ENCODE assay signal across 12 cellular contexts in genomic region chr6:41730531-41731436, GRCh38. TPM values are rescaled to one million over a fixed set of nuclear protein-coding genes. Genes with fewer than 3 reads are reported as not detected.
DNase-seq lines count a peak whose midpoint lies in the region; ATAC-seq and TF ChIP-seq lines count a peak whose summit lies in the region.
"Had no signal": no experiment of that assay in that cellular context is flagged by ENCODE, and none has a peak within 500 bp of the region (broad histone marks: within the 10 kb centered on the region; RNA-seq: fewer than 3 reads in every experiment).

No MANE protein-coding gene starts in this region.

- POLR2A ChIA-PET in CD8-positive, alpha-beta T cell (lab: Charles Lee) = no interaction called here

- H3K27ac ChIP-seq in CD8-positive, alpha-beta T cell (ENCODE audit: low read depth, low read length) = no peak overlapping the region
- H3K27ac ChIP-seq in angular gyrus (ENCODE audit: low read depth, low read length) (peak overlapping the region; percentile 99), uterus (no peak overlapping the region), prostate gland (peak overlapping the region in 1 of 2 donors; percentile 89)
- H3K27ac ChIP-seq: ovary had no signal

- no peak overlapping the region for H3K4me3 Mint-ChIP-seq in CD8-positive, alpha-beta T cell
- H3K4me3 Mint-ChIP-seq in HFFc6 (0 out of 2 replicates have a peak overlapping the region, but pooled peaks have one; percentile 8), natural killer cell (peak overlapping the region; percentile 92)
- H3K4me3 Mint-ChIP-seq: activated CD8-positive, alpha-beta memory T cell treated with anti-CD3 and anti-CD28 coated beads, Interleukin-2, amount 10 ng/mL, durations not matched to agents 7 days and 5 days had no signal

- no peaks in the 10 kb centered on the region for H3K27me3 Mint-ChIP-seq in CD8-positive, alpha-beta T cell (ENCODE audit: low read depth)
- H3K27me3 Mint-ChIP-seq in HFFc6 (ENCODE audit: insufficient read depth) (no peaks in the 10 kb centered on the region), natural killer cell (ENCODE audit: low read depth in 2 of 2) (no peaks in the 10 kb centered on the region)
- H3K27me3 Mint-ChIP-seq: activated CD8-positive, alpha-beta memory T cell treated with anti-CD3 and anti-CD28 coated beads, Interleukin-2, amount 10 ng/mL, durations not matched to agents 7 days and 5 days had no signal

- no peak overlapping the region for H3K4me3 ChIP-seq in CD8-positive, alpha-beta T cell (ENCODE audit: low read depth, low read length)
- H3K4me3 ChIP-seq in uterus (no peak overlapping the region), prostate gland (no peak overlapping the region)
- H3K4me3 ChIP-seq: ovary had no signal

- CTCF ChIA-PET in CD8-positive, alpha-beta T cell (lab: Charles Lee) = no interaction called here

- no peak for TF ChIP-seq CTCF in CD8-positive, alpha-beta T cell (IDR thresholded peaks at IDR 0.05)
- TF ChIP-seq CTCF in HFFc6 (IDR thresholded peaks at IDR 0.05) (no peak), natural killer cell (IDR thresholded peaks at IDR 0.05) (no peak), uterus (IDR thresholded peaks at IDR 0.05) (no peak), prostate gland (IDR thresholded peaks at IDR 0.05) (no peak)

- peak overlapping the region; percentile 13 for H3K27ac Mint-ChIP-seq in CD8-positive, alpha-beta T cell
- H3K27ac Mint-ChIP-seq in HFFc6 (peak overlapping the region; percentile 52), natural killer cell (peak overlapping the region; percentile 88 to 95)
- H3K27ac Mint-ChIP-seq: activated CD8-positive, alpha-beta memory T cell treated with anti-CD3 and anti-CD28 coated beads, Interleukin-2, amount 10 ng/mL, durations not matched to agents 7 days and 5 days had no signal

- peaks cover 69% of the 10 kb centered on the region for H3K4me1 ChIP-seq in CD8-positive, alpha-beta T cell (ENCODE audit: insufficient read depth, low read length)
- H3K4me1 ChIP-seq in uterus (peaks cover 0 to 4% of the 10 kb centered on the region in 2 donors), prostate gland (replicated peaks) (peaks cover 49% of the 10 kb centered on the region)

- H3K4me1 Mint-ChIP-seq in CD8-positive, alpha-beta T cell (ENCODE audit: low read depth) = peaks cover 53% of the 10 kb centered on the region
- H3K4me1 Mint-ChIP-seq in HFFc6 (ENCODE audit: low read depth) = peaks cover 35% of the 10 kb centered on the region
- peaks cover 54 to 74% of the 10 kb centered on the region in 2 donors for H3K4me1 Mint-ChIP-seq in natural killer cell

- intact Hi-C loops in CD8-positive, alpha-beta T cell (cut with DNase I, micrococcal nuclease) = loop anchor here in 1 of 2 experiments (5.0 to 10.0 kb wide), 5 partner anchors 183 to 1904 kb away; partner anchors contain the start of genes FOXP4, LRRC73, MAD2L1BP and NFYA
- intact Hi-C loops in natural killer cell (cut with micrococcal nuclease) (loop anchor here (5.0 kb wide), 2 partner anchors 33 to 207 kb away; no protein-coding TSS in a partner anchor), uterus (cut with DNase I; ENCODE audit: low total_unique reads) (no loop called here), prostate gland (cut with DNase I) (no loop called here)

- no peak for ATAC-seq in CD8-positive, alpha-beta T cell
- no peak for ATAC-seq in natural killer cell
- ATAC-seq: activated CD8-positive, alpha-beta memory T cell treated with anti-CD3 and anti-CD28 coated beads, Interleukin-2, amount 10 ng/mL, durations not matched to agents 7 days and 5 days had no signal

- H3K36me3 ChIP-seq in CD8-positive, alpha-beta T cell (ENCODE audit: insufficient read depth, low read length) = no peaks in the 10 kb centered on the region
- H3K36me3 ChIP-seq in uterus (no peaks in the 10 kb centered on the region), prostate gland (no peaks in the 10 kb centered on the region)
- H3K36me3 ChIP-seq: ovary had no signal

- no peaks in the 10 kb centered on the region for H3K27me3 ChIP-seq in CD8-positive, alpha-beta T cell (ENCODE audit: insufficient read depth, low read length)
- H3K27me3 ChIP-seq in uterus (no peaks in the 10 kb centered on the region), prostate gland (replicated peaks; ENCODE audit: insufficient read depth) (no peaks in the 10 kb centered on the region)
- H3K27me3 ChIP-seq: ovary had no signal

- no peaks in the 10 kb centered on the region for H3K9me3 Mint-ChIP-seq in CD8-positive, alpha-beta T cell
- H3K9me3 Mint-ChIP-seq in HFFc6 (no peaks in the 10 kb centered on the region), natural killer cell (no peaks in the 10 kb centered on the region)

- TF ChIP-seq POLR2A in uterus (IDR thresholded peaks at IDR 0.05) (no peak), prostate gland (IDR thresholded peaks at IDR 0.05) (no peak)

- H3K9me3 ChIP-seq in CD8-positive, alpha-beta T cell (ENCODE audit: low read length) = no peaks in the 10 kb centered on the region
- H3K9me3 ChIP-seq in uterus (no peaks in the 10 kb centered on the region), prostate gland (no peaks in the 10 kb centered on the region)
- H3K9me3 ChIP-seq: ovary had no signal

- no peaks in the 10 kb centered on the region for H3K36me3 Mint-ChIP-seq in CD8-positive, alpha-beta T cell
- H3K36me3 Mint-ChIP-seq in HFFc6 (ENCODE audit: low read depth) (no peaks in the 10 kb centered on the region), natural killer cell (no peaks in the 10 kb centered on the region)
- H3K36me3 Mint-ChIP-seq: activated CD8-positive, alpha-beta memory T cell treated with anti-CD3 and anti-CD28 coated beads, Interleukin-2, amount 10 ng/mL, durations not matched to agents 7 days and 5 days had no signal

- 78% methylated on average over 9 of the region's 9 CpGs for WGBS in prostate gland

- DNase-seq in CD8-positive, alpha-beta T cell = no peak
- DNase-seq in HFFc6 (peak; percentile 23), natural killer cell (no peak), uterus (no peak), HT-29 (ENCODE audit: low spot score) (no peak), DMS79 (lab: John Stamatoyannopoulos, UW) (no peak), prostate gland (ENCODE audit: low spot score) (no peak)
- DNase-seq: activated CD8-positive, alpha-beta memory T cell treated with anti-CD3 and anti-CD28 coated beads, Interleukin-2, amount 10 ng/mL, durations not matched to agents 7 days and 5 days; NCI-H1694; ovary had no signal

RNA-seq across cellular contexts. Expression of gene TFEB, which starts 4.6 kb away (rescaled TPM):
- total RNA-seq in CD8-positive, alpha-beta T cell = 10 to 100 TPM; 10.2 to 12.7 TPM
- 10 to 100 TPM in 4 of 6 experiments, 1 to 10 TPM in 2; 8.7 to 14.2 (median 11.0) TPM for total RNA-seq in HFFc6 (2021; fragmentation: NEBNext Ultra II Directional; extraction: Animal tissue kit (Norgen Biotek cat#: 25700))
- total RNA-seq in natural killer cell (10 to 100 TPM; 56.0 to 66.7 (median 66.2) TPM), uterus (10 to 100 TPM in 3 of 4 donors, 1 to 10 TPM in 1; 8.8 to 31.7 (median 17.0) TPM), prostate gland (10 to 100 TPM; 28.4 to 31.2 TPM)
- total RNA-seq in HT-29 (2014; rRNA removed; shearing (Covaris generic)) = 24.0 and 24.1 TPM in 2 replicates

RNA-seq across cellular contexts. Expression of gene PGC, which starts 16.4 kb away (rescaled TPM):
- total RNA-seq in CD8-positive, alpha-beta T cell = not detected
- not detected for total RNA-seq in HFFc6 (2021; fragmentation: NEBNext Ultra II Directional; extraction: Animal tissue kit (Norgen Biotek cat#: 25700))
- total RNA-seq in natural killer cell (not detected), uterus (1 to 10 TPM in 1 of 4 donors, under 1 TPM in 1, not detected in 2; 0.91 to 2.1 TPM), prostate gland (100 to 1,000 TPM in 1 of 2 donors, 10 to 100 TPM in 1; 18.4 to 391 TPM)
- 0.20 and 0.26 TPM in 2 replicates for total RNA-seq in HT-29 (2014; rRNA removed; shearing (Covaris generic))
- total RNA-seq: activated CD8-positive, alpha-beta memory T cell treated with anti-CD3 and anti-CD28 coated beads, Interleukin-2, amount 10 ng/mL, durations not matched to agents 7 days and 5 days; SK-MEL-5 had no signal

RNA-seq across cellular contexts. Expression of gene FRS3, which starts 48.9 kb away (rescaled TPM):
- total RNA-seq in CD8-positive, alpha-beta T cell = 1 to 10 TPM; 3.7 to 6.2 TPM
- 1 to 10 TPM; 2.5 to 3.4 (median 2.9) TPM for total RNA-seq in HFFc6 (2021; fragmentation: NEBNext Ultra II Directional; extraction: Animal tissue kit (Norgen Biotek cat#: 25700))
- total RNA-seq in natural killer cell (1 to 10 TPM; 4.5 to 5.7 (median 5.4) TPM), uterus (1 to 10 TPM in 3 of 4 donors, under 1 TPM in 1; 0.26 to 8.9 (median 2.2) TPM), prostate gland (10 to 100 TPM in 1 of 2 donors, 1 to 10 TPM in 1; 5.9 to 18.4 TPM)
- 3.4 and 3.9 TPM in 2 replicates for total RNA-seq in HT-29 (2014; rRNA removed; shearing (Covaris generic))

RNA-seq across cellular contexts. Expression of gene PRICKLE4, which starts 49.8 kb away (rescaled TPM):
- total RNA-seq in CD8-positive, alpha-beta T cell = not detected
- under 1 TPM in 3 of 6 experiments, not detected in 3; 0.30 to 0.68 (median 0.31) TPM for total RNA-seq in HFFc6 (2021; fragmentation: NEBNext Ultra II Directional; extraction: Animal tissue kit (Norgen Biotek cat#: 25700))
- not detected for total RNA-seq in natural killer cell
- 10 to 100 TPM; 10.4 to 17.9 (median 14.3) TPM for total RNA-seq in uterus
- total RNA-seq in HT-29 (2014; rRNA removed; shearing (Covaris generic)) = 16.0 and 16.9 TPM in 2 replicates
- 10 to 100 TPM; 11.4 to 11.6 TPM for total RNA-seq in prostate gland
- total RNA-seq: activated CD8-positive, alpha-beta memory T cell treated with anti-CD3 and anti-CD28 coated beads, Interleukin-2, amount 10 ng/mL, durations not matched to agents 7 days and 5 days; SK-MEL-5 had no signal

RNA-seq across cellular contexts. Expression of gene TOMM6, which starts 56.7 kb away (rescaled TPM):
- 100 to 1,000 TPM in 1 of 2 experiments, 10 to 100 TPM in 1; 94.3 to 101 TPM for total RNA-seq in CD8-positive, alpha-beta T cell
- 100 to 1,000 TPM; 216 to 234 (median 228) TPM for total RNA-seq in HFFc6 (2021; fragmentation: NEBNext Ultra II Directional; extraction: Animal tissue kit (Norgen Biotek cat#: 25700))
- total RNA-seq in natural killer cell (100 to 1,000 TPM in 1 of 3 donors, 10 to 100 TPM in 2; 95.0 to 109 (median 96.6) TPM), uterus (100 to 1,000 TPM in 2 of 4 donors, 10 to 100 TPM in 2; 53.1 to 164 (median 96.0) TPM), prostate gland (100 to 1,000 TPM; 158 to 233 TPM)
- total RNA-seq in HT-29 (2014; rRNA removed; shearing (Covaris generic)) = 83.4 and 86.2 TPM in 2 replicates

Comparison
In these comparisons a context has a peak if more than half of its experiments do, and no peak if none do; other contexts are left out.
1. H3K27ac Mint-ChIP-seq: peak in every context shown above with its lines; median percentile 92 in natural killer cell; 52 in HFFc6; 13 in CD8-positive, alpha-beta T cell.
2. RNA of gene PGC, which starts 16.4 kb away (total RNA-seq): 18.4 to 391 TPM in prostate gland; 0.91 to 2.1 TPM in uterus, 0.20 to 0.26 TPM in HT-29, not detected in natural killer cell, not detected in CD8-positive, alpha-beta T cell and not detected in HFFc6; every median in the first group is over 4 times any median in the second.